ENCODE assay signal across 1 cellular context in the genomic region with DNA sequence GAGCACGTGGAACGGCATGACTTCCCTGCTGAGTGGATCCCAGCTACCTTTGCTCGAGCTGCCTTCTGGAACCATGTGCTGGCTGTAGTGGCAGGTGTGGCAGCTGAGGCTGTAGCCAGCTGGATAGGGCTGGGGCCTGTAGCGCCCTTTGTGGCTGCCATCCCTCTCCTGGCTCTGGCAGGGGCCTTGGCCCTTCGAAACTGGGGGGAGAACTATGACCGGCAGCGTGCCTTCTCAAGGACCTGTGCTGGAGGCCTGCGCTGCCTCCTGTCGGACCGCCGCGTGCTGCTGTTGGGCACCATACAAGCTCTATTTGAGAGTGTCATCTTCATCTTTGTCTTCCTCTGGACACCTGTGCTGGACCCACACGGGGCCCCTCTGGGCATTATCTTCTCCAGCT.
A peak's percentile ranks its signal among the peaks of the same experiment; 100 is the strongest.
TF ChIP-seq lines count a peak whose summit lies in the region.

No MANE protein-coding gene starts in this region.

TF ChIP-seq in K562, 482 proteins besides CTCF, POLR2A, EP300 and RAD21:
- TF ChIP-seq CREBBP (IDR thresholded peaks at IDR 0.05; ENCODE audit: low read depth, low read length) (no peak), NR2F6 (CRISPR knock-in tag; IDR thresholded peaks at IDR 0.05) (no peak), ZNF217 (CRISPR knock-in tag; IDR thresholded peaks at IDR 0.05) (no peak), RBFOX2 (IDR thresholded peaks at IDR 0.05; ENCODE audit: low read depth, low read length) (peak; percentile 50; the same call in 1 of the 2 replicates), EZH2 (IDR thresholded peaks at IDR 0.05; ENCODE audit: borderline replicate concordance, low read depth, low read length) (no peak), HNRNPLL (IDR thresholded peaks at IDR 0.05; ENCODE audit: low read depth, low read length, poor library complexity, severe bottlenecking) (no peak), LARP7 (IDR thresholded peaks at IDR 0.05) (no peak), ZNF324 (CRISPR knock-in tag; IDR thresholded peaks at IDR 0.05) (no peak), ZNF174 (CRISPR knock-in tag; IDR thresholded peaks at IDR 0.05) (no peak), CREM (IDR thresholded peaks at IDR 0.05; ENCODE audit: low read depth) (no peak), KDM4B (IDR thresholded peaks at IDR 0.05; ENCODE audit: borderline replicate concordance in 2 of 2, low read depth in 1 of 2) (no peak), ARID2 (IDR thresholded peaks at IDR 0.05) (no peak), HDAC6 (IDR thresholded peaks at IDR 0.05; ENCODE audit: low read depth, low read length) (no peak)
- TF ChIP-seq, protein P1, sequence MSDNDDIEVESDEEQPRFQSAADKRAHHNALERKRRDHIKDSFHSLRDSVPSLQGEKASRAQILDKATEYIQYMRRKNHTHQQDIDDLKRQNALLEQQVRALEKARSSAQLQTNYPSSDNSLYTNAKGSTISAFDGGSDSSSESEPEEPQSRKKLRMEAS (CRISPR knock-in tag; IDR thresholded peaks at IDR 0.05) = peak; percentile 15; the same call in 1 of the 2 replicates
- TF ChIP-seq, protein P2, sequence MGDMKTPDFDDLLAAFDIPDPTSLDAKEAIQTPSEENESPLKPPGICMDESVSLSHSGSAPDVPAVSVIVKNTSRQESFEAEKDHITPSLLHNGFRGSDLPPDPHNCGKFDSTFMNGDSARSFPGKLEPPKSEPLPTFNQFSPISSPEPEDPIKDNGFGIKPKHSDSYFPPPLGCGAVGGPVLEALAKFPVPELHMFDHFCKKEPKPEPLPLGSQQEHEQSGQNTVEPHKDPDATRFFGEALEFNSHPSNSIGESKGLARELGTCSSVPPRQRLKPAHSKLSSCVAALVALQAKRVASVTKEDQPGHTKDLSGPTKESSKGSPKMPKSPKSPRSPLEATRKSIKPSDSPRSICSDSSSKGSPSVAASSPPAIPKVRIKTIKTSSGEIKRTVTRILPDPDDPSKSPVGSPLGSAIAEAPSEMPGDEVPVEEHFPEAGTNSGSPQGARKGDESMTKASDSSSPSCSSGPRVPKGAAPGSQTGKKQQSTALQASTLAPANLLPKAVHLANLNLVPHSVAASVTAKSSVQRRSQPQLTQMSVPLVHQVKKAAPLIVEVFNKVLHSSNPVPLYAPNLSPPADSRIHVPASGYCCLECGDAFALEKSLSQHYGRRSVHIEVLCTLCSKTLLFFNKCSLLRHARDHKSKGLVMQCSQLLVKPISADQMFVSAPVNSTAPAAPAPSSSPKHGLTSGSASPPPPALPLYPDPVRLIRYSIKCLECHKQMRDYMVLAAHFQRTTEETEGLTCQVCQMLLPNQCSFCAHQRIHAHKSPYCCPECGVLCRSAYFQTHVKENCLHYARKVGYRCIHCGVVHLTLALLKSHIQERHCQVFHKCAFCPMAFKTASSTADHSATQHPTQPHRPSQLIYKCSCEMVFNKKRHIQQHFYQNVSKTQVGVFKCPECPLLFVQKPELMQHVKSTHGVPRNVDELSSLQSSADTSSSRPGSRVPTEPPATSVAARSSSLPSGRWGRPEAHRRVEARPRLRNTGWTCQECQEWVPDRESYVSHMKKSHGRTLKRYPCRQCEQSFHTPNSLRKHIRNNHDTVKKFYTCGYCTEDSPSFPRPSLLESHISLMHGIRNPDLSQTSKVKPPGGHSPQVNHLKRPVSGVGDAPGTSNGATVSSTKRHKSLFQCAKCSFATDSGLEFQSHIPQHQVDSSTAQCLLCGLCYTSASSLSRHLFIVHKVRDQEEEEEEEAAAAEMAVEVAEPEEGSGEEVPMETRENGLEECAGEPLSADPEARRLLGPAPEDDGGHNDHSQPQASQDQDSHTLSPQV (IDR thresholded peaks at IDR 0.05) = no peak
- TF ChIP-seq, protein P3, sequence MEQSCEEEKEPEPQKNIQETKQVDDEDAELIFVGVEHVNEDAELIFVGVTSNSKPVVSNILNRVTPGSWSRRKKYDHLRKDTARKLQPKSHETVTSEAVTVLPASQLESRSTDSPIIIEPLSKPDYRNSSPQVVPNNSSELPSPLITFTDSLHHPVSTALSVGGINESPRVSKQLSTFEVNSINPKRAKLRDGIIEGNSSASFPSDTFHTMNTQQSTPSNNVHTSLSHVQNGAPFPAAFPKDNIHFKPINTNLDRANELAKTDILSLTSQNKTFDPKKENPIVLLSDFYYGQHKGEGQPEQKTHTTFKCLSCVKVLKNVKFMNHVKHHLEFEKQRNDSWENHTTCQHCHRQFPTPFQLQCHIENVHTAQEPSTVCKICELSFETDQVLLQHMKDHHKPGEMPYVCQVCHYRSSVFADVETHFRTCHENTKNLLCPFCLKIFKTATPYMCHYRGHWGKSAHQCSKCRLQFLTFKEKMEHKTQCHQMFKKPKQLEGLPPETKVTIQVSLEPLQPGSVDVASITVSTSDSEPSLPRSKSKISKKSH (CRISPR knock-in tag; IDR thresholded peaks at IDR 0.05) = no peak
- TF ChIP-seq, protein P4, sequence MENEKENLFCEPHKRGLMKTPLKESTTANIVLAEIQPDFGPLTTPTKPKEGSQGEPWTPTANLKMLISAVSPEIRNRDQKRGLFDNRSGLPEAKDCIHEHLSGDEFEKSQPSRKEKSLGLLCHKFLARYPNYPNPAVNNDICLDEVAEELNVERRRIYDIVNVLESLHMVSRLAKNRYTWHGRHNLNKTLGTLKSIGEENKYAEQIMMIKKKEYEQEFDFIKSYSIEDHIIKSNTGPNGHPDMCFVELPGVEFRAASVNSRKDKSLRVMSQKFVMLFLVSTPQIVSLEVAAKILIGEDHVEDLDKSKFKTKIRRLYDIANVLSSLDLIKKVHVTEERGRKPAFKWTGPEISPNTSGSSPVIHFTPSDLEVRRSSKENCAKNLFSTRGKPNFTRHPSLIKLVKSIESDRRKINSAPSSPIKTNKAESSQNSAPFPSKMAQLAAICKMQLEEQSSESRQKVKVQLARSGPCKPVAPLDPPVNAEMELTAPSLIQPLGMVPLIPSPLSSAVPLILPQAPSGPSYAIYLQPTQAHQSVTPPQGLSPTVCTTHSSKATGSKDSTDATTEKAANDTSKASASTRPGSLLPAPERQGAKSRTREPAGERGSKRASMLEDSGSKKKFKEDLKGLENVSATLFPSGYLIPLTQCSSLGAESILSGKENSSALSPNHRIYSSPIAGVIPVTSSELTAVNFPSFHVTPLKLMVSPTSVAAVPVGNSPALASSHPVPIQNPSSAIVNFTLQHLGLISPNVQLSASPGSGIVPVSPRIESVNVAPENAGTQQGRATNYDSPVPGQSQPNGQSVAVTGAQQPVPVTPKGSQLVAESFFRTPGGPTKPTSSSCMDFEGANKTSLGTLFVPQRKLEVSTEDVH (IDR thresholded peaks at IDR 0.05; ENCODE audit: low read depth, partially characterized antibody) = no peak
TF ChIP-seq in K562: peak in this region for 2.
